Comparison of ENCODE assay signal across 13 cellular contexts in the genomic region with DNA sequence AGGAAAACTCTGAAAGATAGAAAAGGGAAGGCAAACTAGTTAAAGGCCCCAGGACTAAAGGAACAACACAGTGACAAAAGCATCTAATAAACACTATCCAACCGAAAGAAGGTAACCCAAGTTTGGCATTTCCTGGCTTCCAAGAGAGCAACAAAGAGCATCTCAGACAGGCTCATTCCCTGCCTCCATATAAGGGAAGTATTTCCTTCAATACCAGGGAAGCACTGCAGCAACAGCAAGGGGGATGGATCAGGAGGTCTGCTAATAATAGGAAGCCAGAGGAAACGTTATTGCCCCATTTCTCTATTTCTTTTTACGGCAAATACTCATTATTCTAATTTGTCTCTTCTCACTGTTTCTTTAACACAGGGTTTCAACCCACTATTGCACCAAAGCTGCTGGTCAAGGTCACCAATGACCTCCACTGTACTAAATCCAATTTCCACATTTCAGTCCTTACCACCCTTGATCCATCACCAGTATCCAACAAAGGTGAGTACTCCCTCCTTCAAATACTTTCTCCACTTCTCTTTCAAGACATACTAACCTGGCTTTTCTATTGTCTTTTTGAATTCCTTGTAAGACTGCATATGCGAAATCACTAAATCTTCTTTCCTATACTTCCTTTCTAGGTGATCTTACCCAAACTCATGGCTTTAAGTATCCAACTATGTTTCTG.
DNase-seq lines count a peak whose midpoint lies in the region; ATAC-seq and TF ChIP-seq lines count a peak whose summit lies in the region.
"Had no signal": no experiment of that assay in that cellular context is flagged by ENCODE, and none has a peak within 500 bp of the region (broad histone marks: within the 10 kb centered on the region; RNA-seq: fewer than 3 reads in every experiment).

No MANE protein-coding gene starts in this region.

- peak overlapping the region; percentile 23 for H3K27ac Mint-ChIP-seq in nephron progenitor cell
- H3K27ac Mint-ChIP-seq: activated CD8-positive, alpha-beta memory T cell treated with anti-CD3 and anti-CD28 coated beads, Interleukin-2, amount 10 ng/mL, durations not matched to agents 7 days and 5 days had no signal

- H3K36me3 Mint-ChIP-seq in nephron progenitor cell (ENCODE audit: low read depth) = peaks cover 18% of the 10 kb centered on the region

- TF ChIP-seq CTCF in LNCaP clone FGC (IDR thresholded peaks at IDR 0.05; ENCODE audit: control insufficient read depth, extremely low read depth, insufficient read depth) (peak; percentile 7; the same call in 1 of the 2 replicates), nephron progenitor cell (IDR thresholded peaks at IDR 0.05) (no peak)

- DNase-seq in D341Med (ENCODE audit: low spot score) = peak; percentile 46
- DNase-seq in LNCaP clone FGC (ENCODE audit: low read depth) = no peak
- DNase-seq in epidermal melanocyte (ENCODE audit: insufficient read length, low spot score) = peak; percentile 37
- no peak for DNase-seq in nephron progenitor cell
- DNase-seq in cerebellum (ENCODE audit: low spot score) = no peak
- DNase-seq in pons (ENCODE audit: low spot score) = no peak
- no peak for DNase-seq in DMS114 treated with DMSO at 0.1 percent for 48 hours (lab: John Stamatoyannopoulos, UW; ENCODE audit: unreplicated experiment)
- no peak for DNase-seq in stimulated activated naive CD8-positive, alpha-beta T cell treated with anti-CD3 and anti-CD28 coated beads, Interleukin-15, Interleukin-2, amounts not matched to agents 100 U/mL and 50 U/mL, for 24 hours
- DNase-seq: activated CD8-positive, alpha-beta memory T cell treated with anti-CD3 and anti-CD28 coated beads, Interleukin-2, amount 10 ng/mL, durations not matched to agents 7 days and 5 days; aorta; Karpas-422; mucosa of descending colon; T-helper 1 cell had no signal

- H3K4me1 Mint-ChIP-seq in nephron progenitor cell = peaks cover 62% of the 10 kb centered on the region

- no peaks in the 10 kb centered on the region for H3K27me3 Mint-ChIP-seq in nephron progenitor cell (ENCODE audit: low read depth, poor library complexity)
- H3K27me3 Mint-ChIP-seq: activated CD8-positive, alpha-beta memory T cell treated with anti-CD3 and anti-CD28 coated beads, Interleukin-2, amount 10 ng/mL, durations not matched to agents 7 days and 5 days had no signal

- H3K9me3 Mint-ChIP-seq in nephron progenitor cell = no peaks in the 10 kb centered on the region

- ATAC-seq in stimulated activated naive CD8-positive, alpha-beta T cell treated with anti-CD3 and anti-CD28 coated beads, Interleukin-15, Interleukin-2, amounts not matched to agents 100 U/mL and 50 U/mL, for 24 hours = no peak
- ATAC-seq: activated CD8-positive, alpha-beta memory T cell treated with anti-CD3 and anti-CD28 coated beads, Interleukin-2, amount 10 ng/mL, durations not matched to agents 7 days and 5 days; mucosa of descending colon had no signal

- no peak overlapping the region for H3K4me3 Mint-ChIP-seq in nephron progenitor cell
- H3K4me3 Mint-ChIP-seq: activated CD8-positive, alpha-beta memory T cell treated with anti-CD3 and anti-CD28 coated beads, Interleukin-2, amount 10 ng/mL, durations not matched to agents 7 days and 5 days had no signal

- no peak overlapping the region for H3K4me3 ChIP-seq in LNCaP clone FGC (ENCODE audit: low read depth, low read length)
- H3K4me3 ChIP-seq: mucosa of descending colon had no signal

Comparison
In these comparisons a context has a peak if more than half of its experiments do, and no peak if none do; other contexts are left out.
1. DNase-seq: peak in D341Med (single experiment) and epidermal melanocyte (single experiment); none in LNCaP clone FGC (single experiment), nephron progenitor cell (single experiment), cerebellum (single experiment), pons (single experiment), DMS114 treated with DMSO at 0.1 percent for 48 hours (single experiment) and stimulated activated naive CD8-positive, alpha-beta T cell treated with anti-CD3 and anti-CD28 coated beads, Interleukin-15, Interleukin-2, amounts not matched to agents 100 U/mL and 50 U/mL, for 24 hours (single experiment).